In genomic region chr3:157261000-157261399, GRCh38 we compare ENCODE assay signal across 1 cellular context.
TF ChIP-seq lines count a peak whose summit lies in the region.

No MANE protein-coding gene starts in this region.

TF ChIP-seq in HepG2, 621 proteins besides CTCF, POLR2A, EP300 and RAD21 (continued from another document):
- TF ChIP-seq ZNF710 (CRISPR knock-in tag; IDR thresholded peaks at IDR 0.05; ENCODE audit: borderline replicate concordance): no peak
